Comparison of ENCODE assay signal across 9 cellular contexts in genomic region chr22:37518509-37519267, GRCh38. TPM values are rescaled to one million over a fixed set of nuclear protein-coding genes. Genes with fewer than 3 reads are reported as not detected.
A peak's percentile ranks its signal among the peaks of the same experiment; 100 is the strongest.
DNase-seq lines count a peak whose midpoint lies in the region; ATAC-seq, FAIRE-seq and TF ChIP-seq lines count a peak whose summit lies in the region.
"Had no signal": no experiment of that assay in that cellular context is flagged by ENCODE, and none has a peak within 500 bp of the region (broad histone marks: within the 10 kb centered on the region; RNA-seq: fewer than 3 reads in every experiment).

No MANE protein-coding gene starts in this region.

- H3K27ac ChIP-seq in kidney (ENCODE audit: low read depth in 2 of 2, low read length in 2 of 2) (peak overlapping the region; percentile 69 to 81), stomach (peak overlapping the region; percentile 59 to 81 (median 73))

- intact Hi-C loops in kidney (cut with DNase I) (no loop called here), stomach (cut with DNase I; ENCODE audit: low total_unique reads) (no loop called here)

- DNase-seq in DMS 273 (lab: John Stamatoyannopoulos, UW; ENCODE audit: unreplicated experiment) (peak; percentile 40), DMS 273 treated with DMSO at 0.1 percent for 48 hours (lab: John Stamatoyannopoulos, UW) (no peak), astrocyte of the cerebellum (ENCODE audit: low read depth) (no peak), kidney (peak; percentile 76), stomach (no peak), midbrain (lab: John Stamatoyannopoulos, UW) (no peak)
- no peak for DNase-seq in effector CD8-positive, alpha-beta T cell (lab: John Stamatoyannopoulos, UW)

- no peak for FAIRE-seq in kidney (lab: Jason Lieb, UNC)
- FAIRE-seq: A204.1 had no signal

- peak overlapping the region; percentile 84 to 89 for H3K9ac ChIP-seq in kidney (ENCODE audit: low read length in 2 of 2)

- H3K36me3 ChIP-seq in kidney (ENCODE audit: control insufficient read depth in 1 of 2, insufficient read depth in 2 of 2, low read length in 2 of 2) (peaks cover 6 to 9% of the 10 kb centered on the region in 2 donors), stomach (peaks cover 0 to 21% (median 15%) of the 10 kb centered on the region in 4 donors)

- in situ Hi-C loops in astrocyte of the cerebellum (cut with HindIII; ENCODE audit: low sequenced_read_pairs) = no loop called here

- H3K27me3 ChIP-seq in stomach = peaks cover 0 to 53% (median 7%) of the 10 kb centered on the region in 3 donors

- 8 to 21% (median 8%) methylated on average over 36 to 63 of the region's 63 CpGs for WGBS in stomach, 5 donors

- H3K4me3 ChIP-seq in astrocyte of the cerebellum (ENCODE audit: low read depth, low read length) = peak overlapping the region; percentile 66
- H3K4me3 ChIP-seq in kidney (ENCODE audit: low read length in 2 of 2) = peak overlapping the region; percentile 67 to 74
- peak overlapping the region; percentile 56 to 82 (median 70) for H3K4me3 ChIP-seq in stomach

- no peak for ATAC-seq in HG02763 (IDR thresholded peaks at IDR 0.05; ENCODE audit: unreplicated experiment)

- no peak for TF ChIP-seq CTCF in astrocyte of the cerebellum (IDR thresholded peaks at IDR 0.05; ENCODE audit: low read depth, low read length, missing control alignments)
- no peak for TF ChIP-seq CTCF in kidney (IDR thresholded peaks at IDR 0.05; ENCODE audit: borderline replicate concordance, extremely low read depth, insufficient read depth)
- TF ChIP-seq CTCF in stomach (IDR thresholded peaks at IDR 0.05) = no peak

- TF ChIP-seq EP300 in stomach (IDR thresholded peaks at IDR 0.05) = no peak

- H3K4me1 ChIP-seq in kidney (ENCODE audit: control insufficient read depth in 1 of 2, insufficient read depth in 1 of 2, low read depth in 1 of 2, low read length in 2 of 2) = peaks cover 11 to 22% of the 10 kb centered on the region in 2 donors
- peaks cover 5 to 45% (median 33%) of the 10 kb centered on the region in 4 donors for H3K4me1 ChIP-seq in stomach

- no peak for TF ChIP-seq POLR2A in stomach (IDR thresholded peaks at IDR 0.05)

- no peaks in the 10 kb centered on the region for H3K9me3 ChIP-seq in kidney (ENCODE audit: control insufficient read depth in 1 of 2, low read length in 2 of 2)
- H3K9me3 ChIP-seq in stomach = no peaks in the 10 kb centered on the region

RNA-seq across cellular contexts. Expression of gene CARD10, which starts 0.5 kb away (rescaled TPM):
- total RNA-seq in kidney (42.3 TPM), stomach (100 to 1,000 TPM in 1 of 5 donors, 10 to 100 TPM in 2, 1 to 10 TPM in 2; 5.5 to 120 (median 28.4) TPM)
- polyA plus RNA-seq in kidney (ENCODE audit: insufficient read depth, low read depth, low replicate concordance) (32.4 TPM), stomach (10 to 100 TPM; 11.3 to 17.8 (median 13.6) TPM)

RNA-seq across cellular contexts. Expression of gene MFNG, which starts 32.5 kb away (rescaled TPM):
- total RNA-seq in kidney (31.1 TPM), stomach (10 to 100 TPM in 3 of 5 donors, 1 to 10 TPM in 2; 1.7 to 86.4 (median 11.2) TPM)
- polyA plus RNA-seq in kidney (ENCODE audit: insufficient read depth, low read depth, low replicate concordance) (9.1 TPM), stomach (10 to 100 TPM in 1 of 3 donors, 1 to 10 TPM in 2; 3.8 to 10.2 (median 6.7) TPM)

RNA-seq across cellular contexts. Expression of gene CDC42EP1, which starts 41.6 kb away (rescaled TPM):
- total RNA-seq in kidney (68.5 TPM), stomach (100 to 1,000 TPM in 2 of 5 donors, 10 to 100 TPM in 3; 28.6 to 195 (median 66.3) TPM)
- polyA plus RNA-seq in kidney (ENCODE audit: insufficient read depth, low read depth, low replicate concordance) (29.5 TPM), stomach (100 to 1,000 TPM in 1 of 3 donors, 10 to 100 TPM in 2; 70.2 to 112 (median 90.1) TPM)

Comparison
In these comparisons a context has a peak if more than half of its experiments do, and no peak if none do; other contexts are left out.
1. DNase-seq: peak in DMS 273 (single experiment) and kidney (single experiment); none in DMS 273 treated with DMSO at 0.1 percent for 48 hours (single experiment), astrocyte of the cerebellum (single experiment), stomach (single experiment), midbrain (single experiment) and effector CD8-positive, alpha-beta T cell (single experiment).
2. Peak in every context shown above with its lines, with median percentiles within 50 percentile points of each other: H3K4me3 ChIP-seq.